In the genomic region with DNA sequence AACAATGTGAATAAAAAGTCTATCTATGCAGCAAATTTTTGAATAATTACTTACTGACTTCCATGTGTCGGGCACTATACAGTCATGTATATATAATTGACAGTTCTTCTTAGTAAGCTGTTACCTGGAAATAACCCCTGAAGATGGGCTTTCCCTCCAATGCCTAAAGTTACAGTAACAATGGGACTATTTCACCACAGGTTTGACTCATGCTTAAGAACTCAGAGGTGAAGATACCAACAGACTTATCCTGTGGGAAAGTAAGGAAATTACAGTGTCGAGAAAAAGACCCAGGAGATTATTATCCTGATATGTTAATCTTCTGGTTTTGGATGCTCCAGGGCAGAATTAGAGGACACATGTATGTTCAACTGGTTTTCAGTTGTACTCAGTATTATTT, we compare ENCODE assay signal across 21 cellular contexts.
"Had no signal": no experiment of that assay in that cellular context is flagged by ENCODE, and none has a peak within 500 bp of the region (broad histone marks: within the 10 kb centered on the region; RNA-seq: fewer than 3 reads in every experiment).

No MANE protein-coding gene starts in this region.

- H3K36me3 ChIP-seq: ascending aorta, spleen, thoracic aorta, upper lobe of right lung had no signal

- ATAC-seq: activated naive CD8-positive, alpha-beta T cell treated with anti-CD3 and anti-CD28 coated beads, Interleukin-2, amount 50 U/mL, for 24 hours; activated T-cell treated with anti-CD3 and anti-CD28 coated beads, Interleukin-2, amount 50 U/mL, for 4 hours; left lobe of liver; stimulated activated memory B cell treated with anti-CD40 and anti-IgM and Interleukin-4, amounts not matched to agents 10 μg/mL and 1 μg/mL and 100 μg/mL, for 72 hours; upper lobe of right lung had no signal

- FAIRE-seq: islet of Langerhans had no signal

- DNase-seq: activated CD4-positive, alpha-beta T cell treated with anti-CD3 and anti-CD28 coated beads, Interleukin-2, amount 10 ng/mL, durations not matched to agents 24 days and 14 days; activated CD4-positive, CD25-positive, alpha-beta regulatory T cell; activated CD8-positive, alpha-beta memory T cell treated with anti-CD3 and anti-CD28 coated beads, Interleukin-2, amount 50 U/mL, for 4 hours; activated naive CD4-positive, alpha-beta T cell treated with anti-CD3 and anti-CD28 coated beads, Interleukin-2, amount 10 ng/mL, durations not matched to agents 7 days and 5 days; activated naive CD8-positive, alpha-beta T cell treated with anti-CD3 and anti-CD28 coated beads, Interleukin-2, amount 50 U/mL, for 24 hours; activated T-cell treated with anti-CD3 and anti-CD28 coated beads, Interleukin-2, amount 50 U/mL, for 4 hours; effector CD4-positive, alpha-beta T cell; hippocampal formation; nephron progenitor cell; nucleus accumbens; posterior cingulate gyrus; retina; spleen; stimulated activated CD4-positive, alpha-beta T cell treated with anti-CD3 and anti-CD28 coated beads, Interleukin-4, amount 100 ng/mL, for 4 hours; T1000; upper lobe of right lung had no signal

- H3K4me3 ChIP-seq: ascending aorta, spleen, thoracic aorta, upper lobe of right lung had no signal

- H3K27ac ChIP-seq: ascending aorta, spleen, thoracic aorta, upper lobe of right lung had no signal

- H3K4me1 ChIP-seq: ascending aorta, spleen, upper lobe of right lung had no signal

- H3K27me3 ChIP-seq: ascending aorta, spleen, upper lobe of right lung had no signal
